ENCODE assay signal across 34 cellular contexts in the genomic region with DNA sequence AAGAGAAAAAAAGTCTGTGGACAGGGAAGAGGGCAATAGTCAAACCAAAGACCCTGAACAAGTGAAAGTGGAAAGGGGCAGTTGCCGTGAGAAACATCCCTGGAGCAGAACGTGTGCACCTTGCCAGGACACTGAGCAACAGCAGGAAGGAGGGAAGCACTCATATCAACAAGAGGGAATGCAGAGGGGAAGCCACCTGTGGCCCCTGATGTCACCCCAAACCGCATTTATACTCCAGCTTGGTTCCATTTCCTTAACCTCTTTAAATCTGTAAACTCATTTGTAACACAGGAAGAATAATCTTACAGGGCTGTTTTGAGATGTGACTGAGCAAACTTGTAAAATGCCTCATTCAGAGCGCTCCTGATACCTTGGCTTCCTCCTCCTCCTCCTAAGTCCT.
"Had no signal": no experiment of that assay in that cellular context is flagged by ENCODE, and none has a peak within 500 bp of the region (broad histone marks: within the 10 kb centered on the region; RNA-seq: fewer than 3 reads in every experiment).

No MANE protein-coding gene starts in this region.

- H3K9me3 Mint-ChIP-seq: activated CD4-positive, alpha-beta memory T cell treated with anti-CD3 and anti-CD28 coated beads for 36 hours; activated naive CD4-positive, alpha-beta T cell treated with anti-CD3 and anti-CD28 coated beads, Interleukin-2, amount 10 ng/mL, durations not matched to agents 7 days and 5 days; activated T-helper 1 cell treated with anti-CD3 and anti-CD28 coated beads, Interleukin-12 subunit alpha, Interleukin-12 subunit beta, Interleukin-2, Interleukin-4 antibody, amounts not matched to agents 30 ng/mL and 10 ng/mL and 1 ng/mL, durations not matched to agents 14 hours and 24 hours and 36 hours; T-helper 1 cell treated with Interleukin-12 subunit alpha and Interleukin-12 subunit beta and Interleukin-4 antibody, amounts not matched to agents 30 μg/mL and 1 μg/mL, for 36 hours; T-helper 2 cell treated with Interferon-gamma antibody and Interleukin-4, amounts not matched to agents 5 μg/mL and 100 μg/mL, for 36 hours had no signal

- H3K4me3 ChIP-seq: MG63, SJCRH30, SK-N-MC had no signal

- H3K27me3 ChIP-seq: MG63, SJCRH30 had no signal

- H3K36me3 ChIP-seq: MG63, SJCRH30 had no signal

- H3K36me3 Mint-ChIP-seq: activated CD4-positive, alpha-beta memory T cell treated with anti-CD3 and anti-CD28 coated beads for 36 hours; activated naive CD4-positive, alpha-beta T cell treated with anti-CD3 and anti-CD28 coated beads, Interleukin-2, amount 10 ng/mL, durations not matched to agents 7 days and 5 days; activated naive CD8-positive, alpha-beta T cell had no signal

- H3K27ac ChIP-seq: SJCRH30, SK-N-MC had no signal

- H3K4me1 Mint-ChIP-seq: activated B cell treated with CpG ODN at 0.5 μM for 24 hours; activated naive CD4-positive, alpha-beta T cell treated with anti-CD3 and anti-CD28 coated beads, Interleukin-2, amount 10 ng/mL, durations not matched to agents 7 days and 5 days; activated naive CD8-positive, alpha-beta T cell treated with anti-CD3 and anti-CD28 coated beads, Interleukin-2, amount 50 U/mL, for 24 hours had no signal

- H3K27ac Mint-ChIP-seq: activated B cell treated with CpG ODN at 0.5 μM for 24 hours; activated CD4-positive, alpha-beta memory T cell treated with anti-CD3 and anti-CD28 coated beads for 36 hours; activated naive CD4-positive, alpha-beta T cell treated with anti-CD3 and anti-CD28 coated beads, Interleukin-2, amount 10 ng/mL, durations not matched to agents 7 days and 5 days; activated naive CD8-positive, alpha-beta T cell; activated naive CD8-positive, alpha-beta T cell treated with anti-CD3 and anti-CD28 coated beads, Interleukin-2, amount 50 U/mL, for 24 hours; activated T-helper 1 cell treated with anti-CD3 and anti-CD28 coated beads, Interleukin-12 subunit alpha, Interleukin-12 subunit beta, Interleukin-2, Interleukin-4 antibody, amounts not matched to agents 30 ng/mL and 10 ng/mL and 1 ng/mL, durations not matched to agents 14 hours and 24 hours and 36 hours; brain; T-helper 1 cell treated with Interleukin-12 subunit alpha and Interleukin-12 subunit beta and Interleukin-4 antibody, amounts not matched to agents 30 μg/mL and 1 μg/mL, for 36 hours; T-helper 2 cell treated with Interferon-gamma antibody and Interleukin-4, amounts not matched to agents 5 μg/mL and 100 μg/mL, for 36 hours had no signal

- FAIRE-seq: bronchial epithelial cell, TTC549 had no signal

- ATAC-seq: activated naive CD8-positive, alpha-beta T cell treated with anti-CD3 and anti-CD28 coated beads, Interleukin-2, amount 50 U/mL, for 24 hours; activated T-cell treated with anti-CD3 and anti-CD28 coated beads, Interleukin-2, amount 50 U/mL, for 4 hours had no signal

- H3K9me3 ChIP-seq: SJCRH30 had no signal

- DNase-seq: activated B cell treated with CpG ODN at 0.5 μM for 24 hours; activated CD4-positive, alpha-beta memory T cell treated with anti-CD3 and anti-CD28 coated beads for 36 hours; activated CD4-positive, alpha-beta T cell treated with anti-CD3 and anti-CD28 coated beads for 4 hours; activated CD4-positive, alpha-beta T cell treated with anti-CD3 and anti-CD28 coated beads, Interleukin-2, amount 50 U/mL, for 1 hour; activated CD4-positive, CD25-positive, alpha-beta regulatory T cell treated with anti-CD3 and anti-CD28 coated beads, Interleukin-2, amount 50 U/mL, for 72 hours; activated CD8-positive, alpha-beta memory T cell treated with anti-CD3 and anti-CD28 coated beads, Interleukin-2, amount 50 U/mL, for 4 hours; activated effector memory CD4-positive, alpha-beta T cell treated with Interleukin-2 at 50 U/mL for 16 hours; activated naive CD4-positive, alpha-beta T cell treated with anti-CD3 and anti-CD28 coated beads, Interleukin-2, amount 10 ng/mL, durations not matched to agents 7 days and 5 days; activated naive CD8-positive, alpha-beta T cell treated with anti-CD3 and anti-CD28 coated beads, Interleukin-2, amount 50 U/mL, for 24 hours; activated T-cell treated with anti-CD3 and anti-CD28 coated beads for 4 hours; activated T-cell treated with anti-CD3 and anti-CD28 coated beads, Interleukin-2, amount 50 U/mL, for 4 hours; anterior cingulate cortex; caudate nucleus; cerebellar nuclear complex; Karpas-422; MG63; NCI-H1048; NCI-H1105 treated with DMSO at 0.1 percent for 48 hours; NCI-H1436; NCI-H1694; NCI-H1930; NCI-H345; NCI-H524 treated with DMSO at 0.1 percent for 48 hours; NK-92 treated with Interleukin-12 subunit alpha and Interleukin-12 subunit beta, amount 100 ng/mL, for 24 hours; SHP77; SJCRH30 had no signal

- H3K4me3 Mint-ChIP-seq: activated B cell treated with CpG ODN at 0.5 μM for 24 hours; activated CD4-positive, alpha-beta memory T cell treated with anti-CD3 and anti-CD28 coated beads for 36 hours; activated naive CD4-positive, alpha-beta T cell treated with anti-CD3 and anti-CD28 coated beads, Interleukin-2, amount 10 ng/mL, durations not matched to agents 7 days and 5 days; activated naive CD8-positive, alpha-beta T cell; activated naive CD8-positive, alpha-beta T cell treated with anti-CD3 and anti-CD28 coated beads, Interleukin-2, amount 50 U/mL, for 24 hours; activated T-cell treated with anti-CD3 and anti-CD28 coated beads, Interleukin-2, amount 50 U/mL, for 4 hours; activated T-helper 1 cell treated with anti-CD3 and anti-CD28 coated beads, Interleukin-12 subunit alpha, Interleukin-12 subunit beta, Interleukin-2, Interleukin-4 antibody, amounts not matched to agents 30 ng/mL and 10 ng/mL and 1 ng/mL, durations not matched to agents 14 hours and 24 hours and 36 hours; brain; T-helper 1 cell treated with Interleukin-12 subunit alpha and Interleukin-12 subunit beta and Interleukin-4 antibody, amounts not matched to agents 30 μg/mL and 1 μg/mL, for 36 hours; T-helper 2 cell treated with Interferon-gamma antibody and Interleukin-4, amounts not matched to agents 5 μg/mL and 100 μg/mL, for 36 hours had no signal
